2 cellular contexts compared by ENCODE assay signal in genomic region chr16:87047221-87048037, GRCh38.
TF ChIP-seq lines count a peak whose summit lies in the region.

No MANE protein-coding gene starts in this region.

TF ChIP-seq in HepG2, 621 proteins besides CTCF, POLR2A, EP300 and RAD21:
- TF ChIP-seq ZFX (CRISPR knock-in tag; IDR thresholded peaks at IDR 0.05; ENCODE audit: low read depth) (no peak), KDM1A (CRISPR knock-in tag; IDR thresholded peaks at IDR 0.05) (no peak), DPF2 (CRISPR knock-in tag; IDR thresholded peaks at IDR 0.05; ENCODE audit: borderline replicate concordance, low read depth) (no peak), ZNF569 (CRISPR knock-in tag; IDR thresholded peaks at IDR 0.05; ENCODE audit: borderline replicate concordance) (no peak), ZBTB3 (CRISPR knock-in tag; IDR thresholded peaks at IDR 0.05; ENCODE audit: borderline replicate concordance, low read depth) (no peak), CEBPZ (IDR thresholded peaks at IDR 0.05; ENCODE audit: low read length) (no peak), ZMAT3 (CRISPR knock-in tag; conservative IDR thresholded peaks at IDR 0.05) (no peak)
- TF ChIP-seq, protein P1, sequence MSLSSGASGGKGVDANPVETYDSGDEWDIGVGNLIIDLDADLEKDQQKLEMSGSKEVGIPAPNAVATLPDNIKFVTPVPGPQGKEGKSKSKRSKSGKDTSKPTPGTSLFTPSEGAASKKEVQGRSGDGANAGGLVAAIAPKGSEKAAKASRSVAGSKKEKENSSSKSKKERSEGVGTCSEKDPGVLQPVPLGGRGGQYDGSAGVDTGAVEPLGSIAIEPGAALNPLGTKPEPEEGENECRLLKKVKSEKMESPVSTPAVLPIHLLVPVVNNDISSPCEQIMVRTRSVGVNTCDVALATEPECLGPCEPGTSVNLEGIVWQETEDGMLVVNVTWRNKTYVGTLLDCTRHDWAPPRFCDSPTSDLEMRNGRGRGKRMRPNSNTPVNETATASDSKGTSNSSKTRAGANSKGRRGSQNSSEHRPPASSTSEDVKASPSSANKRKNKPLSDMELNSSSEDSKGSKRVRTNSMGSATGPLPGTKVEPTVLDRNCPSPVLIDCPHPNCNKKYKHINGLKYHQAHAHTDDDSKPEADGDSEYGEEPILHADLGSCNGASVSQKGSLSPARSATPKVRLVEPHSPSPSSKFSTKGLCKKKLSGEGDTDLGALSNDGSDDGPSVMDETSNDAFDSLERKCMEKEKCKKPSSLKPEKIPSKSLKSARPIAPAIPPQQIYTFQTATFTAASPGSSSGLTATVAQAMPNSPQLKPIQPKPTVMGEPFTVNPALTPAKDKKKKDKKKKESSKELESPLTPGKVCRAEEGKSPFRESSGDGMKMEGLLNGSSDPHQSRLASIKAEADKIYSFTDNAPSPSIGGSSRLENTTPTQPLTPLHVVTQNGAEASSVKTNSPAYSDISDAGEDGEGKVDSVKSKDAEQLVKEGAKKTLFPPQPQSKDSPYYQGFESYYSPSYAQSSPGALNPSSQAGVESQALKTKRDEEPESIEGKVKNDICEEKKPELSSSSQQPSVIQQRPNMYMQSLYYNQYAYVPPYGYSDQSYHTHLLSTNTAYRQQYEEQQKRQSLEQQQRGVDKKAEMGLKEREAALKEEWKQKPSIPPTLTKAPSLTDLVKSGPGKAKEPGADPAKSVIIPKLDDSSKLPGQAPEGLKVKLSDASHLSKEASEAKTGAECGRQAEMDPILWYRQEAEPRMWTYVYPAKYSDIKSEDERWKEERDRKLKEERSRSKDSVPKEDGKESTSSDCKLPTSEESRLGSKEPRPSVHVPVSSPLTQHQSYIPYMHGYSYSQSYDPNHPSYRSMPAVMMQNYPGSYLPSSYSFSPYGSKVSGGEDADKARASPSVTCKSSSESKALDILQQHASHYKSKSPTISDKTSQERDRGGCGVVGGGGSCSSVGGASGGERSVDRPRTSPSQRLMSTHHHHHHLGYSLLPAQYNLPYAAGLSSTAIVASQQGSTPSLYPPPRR (CRISPR knock-in tag; IDR thresholded peaks at IDR 0.05; ENCODE audit: borderline replicate concordance): no peak
- TF ChIP-seq, protein P2, sequence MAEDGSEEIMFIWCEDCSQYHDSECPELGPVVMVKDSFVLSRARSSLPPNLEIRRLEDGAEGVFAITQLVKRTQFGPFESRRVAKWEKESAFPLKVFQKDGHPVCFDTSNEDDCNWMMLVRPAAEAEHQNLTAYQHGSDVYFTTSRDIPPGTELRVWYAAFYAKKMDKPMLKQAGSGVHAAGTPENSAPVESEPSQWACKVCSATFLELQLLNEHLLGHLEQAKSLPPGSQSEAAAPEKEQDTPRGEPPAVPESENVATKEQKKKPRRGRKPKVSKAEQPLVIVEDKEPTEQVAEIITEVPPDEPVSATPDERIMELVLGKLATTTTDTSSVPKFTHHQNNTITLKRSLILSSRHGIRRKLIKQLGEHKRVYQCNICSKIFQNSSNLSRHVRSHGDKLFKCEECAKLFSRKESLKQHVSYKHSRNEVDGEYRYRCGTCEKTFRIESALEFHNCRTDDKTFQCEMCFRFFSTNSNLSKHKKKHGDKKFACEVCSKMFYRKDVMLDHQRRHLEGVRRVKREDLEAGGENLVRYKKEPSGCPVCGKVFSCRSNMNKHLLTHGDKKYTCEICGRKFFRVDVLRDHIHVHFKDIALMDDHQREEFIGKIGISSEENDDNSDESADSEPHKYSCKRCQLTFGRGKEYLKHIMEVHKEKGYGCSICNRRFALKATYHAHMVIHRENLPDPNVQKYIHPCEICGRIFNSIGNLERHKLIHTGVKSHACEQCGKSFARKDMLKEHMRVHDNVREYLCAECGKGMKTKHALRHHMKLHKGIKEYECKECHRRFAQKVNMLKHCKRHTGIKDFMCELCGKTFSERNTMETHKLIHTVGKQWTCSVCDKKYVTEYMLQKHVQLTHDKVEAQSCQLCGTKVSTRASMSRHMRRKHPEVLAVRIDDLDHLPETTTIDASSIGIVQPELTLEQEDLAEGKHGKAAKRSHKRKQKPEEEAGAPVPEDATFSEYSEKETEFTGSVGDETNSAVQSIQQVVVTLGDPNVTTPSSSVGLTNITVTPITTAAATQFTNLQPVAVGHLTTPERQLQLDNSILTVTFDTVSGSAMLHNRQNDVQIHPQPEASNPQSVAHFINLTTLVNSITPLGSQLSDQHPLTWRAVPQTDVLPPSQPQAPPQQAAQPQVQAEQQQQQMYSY (CRISPR knock-in tag; IDR thresholded peaks at IDR 0.05): peak; percentile 65; the same call in 1 of the 2 replicates

TF ChIP-seq in H1, 55 proteins besides CTCF, POLR2A, EP300 and RAD21:
- TF ChIP-seq HDAC6 (IDR thresholded peaks at IDR 0.05; ENCODE audit: low read depth, low read length) (no peak), SP1 (IDR thresholded peaks at IDR 0.05; ENCODE audit: low read depth, low read length) (peak; percentile 84)
